ENCODE assay signal across 8 cellular contexts in the genomic region with DNA sequence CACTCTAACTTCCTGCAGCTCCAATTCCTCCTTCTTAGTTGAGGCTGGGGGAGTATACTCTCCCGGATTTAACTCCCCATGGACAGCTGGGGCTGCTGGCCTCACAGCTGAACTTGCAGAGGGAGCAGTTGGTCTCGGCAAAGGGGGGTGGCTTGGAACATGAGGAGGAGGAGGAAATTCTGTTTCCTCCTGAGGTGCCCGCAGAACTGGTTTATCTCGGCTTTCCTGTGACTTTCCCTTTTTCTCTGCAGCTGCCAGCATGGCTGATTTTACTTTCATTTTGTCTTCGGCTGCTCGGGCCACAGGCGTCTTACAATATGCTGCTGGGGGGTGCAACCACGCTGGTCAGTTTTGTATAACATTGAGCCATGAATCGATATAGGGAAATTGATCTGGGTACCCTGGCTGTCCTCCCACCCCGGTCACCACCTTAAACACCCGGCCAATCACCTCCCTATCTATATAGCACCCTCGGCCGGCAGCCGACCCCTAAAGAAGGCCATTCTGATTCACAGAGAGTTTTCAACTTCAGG.
A peak's percentile ranks its signal among the peaks of the same experiment; 100 is the strongest.
DNase-seq lines count a peak whose midpoint lies in the region; ATAC-seq and TF ChIP-seq lines count a peak whose summit lies in the region.

No MANE protein-coding gene starts in this region.

- no peak for TF ChIP-seq POLR2A in testis (IDR thresholded peaks at IDR 0.05)

- H3K27me3 ChIP-seq in testis (no peaks in the 10 kb centered on the region), neural progenitor cell (no peaks in the 10 kb centered on the region)

- no peaks in the 10 kb centered on the region for H3K36me3 ChIP-seq in testis (ENCODE audit: low read depth, missing control alignments)
- no peaks in the 10 kb centered on the region for H3K36me3 ChIP-seq in neural progenitor cell

- H3K9me3 ChIP-seq in testis (no peaks in the 10 kb centered on the region), neural progenitor cell (ENCODE audit: low read depth) (peaks cover 17% of the 10 kb centered on the region)

- intact Hi-C loops in testis (cut with DNase I; ENCODE audit: low total_unique reads), result no loop called here

- no peaks in the 10 kb centered on the region for H3F3A ChIP-seq in neural progenitor cell (ENCODE audit: low read depth)

- peaks cover 41% of the 10 kb centered on the region for H3K4me1 Mint-ChIP-seq in activated T-cell treated with anti-CD3 and anti-CD28 coated beads, Interleukin-2, amount 50 U/mL, for 72 hours (ENCODE audit: low read depth)
- H3K4me1 Mint-ChIP-seq in neural progenitor cell, result no peaks in the 10 kb centered on the region

- H3K4me1 ChIP-seq in testis (peaks cover 20% of the 10 kb centered on the region), neural progenitor cell (no peaks in the 10 kb centered on the region)

- no peak for TF ChIP-seq CTCF in testis (IDR thresholded peaks at IDR 0.05)
- no peak for TF ChIP-seq CTCF in neural progenitor cell (IDR thresholded peaks at IDR 0.05)

- ATAC-seq in activated T-cell treated with anti-CD3 and anti-CD28 coated beads, Interleukin-2, amount 50 U/mL, for 72 hours (replicated peaks in 1 of 2), result peak in 1 of 2 donors; percentile 29
- ATAC-seq in left lobe of liver (peak; percentile 41), HG02678 (IDR thresholded peaks at IDR 0.05; ENCODE audit: unreplicated experiment) (no peak)

- no peak overlapping the region for H3K4me2 ChIP-seq in neural progenitor cell

- H3K79me2 ChIP-seq in neural progenitor cell (ENCODE audit: low read depth), result no peaks in the 10 kb centered on the region

- no peak overlapping the region for H2AFZ ChIP-seq in neural progenitor cell (replicated peaks)

- H3K9ac ChIP-seq in neural progenitor cell, result no peak overlapping the region

- H3K27ac ChIP-seq in testis (peak overlapping the region; percentile 83 to 97), neural progenitor cell (no peak overlapping the region)

- H3K27ac Mint-ChIP-seq in activated T-cell treated with anti-CD3 and anti-CD28 coated beads, Interleukin-2, amount 50 U/mL, for 72 hours, result peak overlapping the region; percentile 81
- no peak overlapping the region for H3K27ac Mint-ChIP-seq in neural progenitor cell

- no peaks in the 10 kb centered on the region for H4K20me1 ChIP-seq in neural progenitor cell (ENCODE audit: low read depth)

- H3K4me3 ChIP-seq in testis, result peak overlapping the region; percentile 52 to 70
- H3K4me3 ChIP-seq in neural progenitor cell, result no peak overlapping the region

- no peaks in the 10 kb centered on the region for H3K27me3 Mint-ChIP-seq in activated T-cell treated with anti-CD3 and anti-CD28 coated beads, Interleukin-2, amount 50 U/mL, for 72 hours (ENCODE audit: low read depth)
- H3K27me3 Mint-ChIP-seq in neural progenitor cell (ENCODE audit: insufficient read depth, low read depth), result peaks cover 3% of the 10 kb centered on the region

- peak; percentile 61 for DNase-seq in GF-D8 (lab: John Stamatoyannopoulos, UW)
- peak; percentile 11 for DNase-seq in NCI-H2029 treated with DMSO at 0.1 percent for 48 hours (lab: John Stamatoyannopoulos, UW)
- peak; percentile 21 to 33 for DNase-seq in activated T-cell treated with anti-CD3 and anti-CD28 coated beads, Interleukin-2, amount 50 U/mL, for 72 hours
- DNase-seq in left lobe of liver (ENCODE audit: low spot score), result peak; percentile 55
- peak; percentile 54 for DNase-seq in testis
- no peak for DNase-seq in RKO (ENCODE audit: low spot score)
- no peak for DNase-seq in neural progenitor cell (ENCODE audit: low spot score)

- no peaks in the 10 kb centered on the region for H3K9me3 Mint-ChIP-seq in activated T-cell treated with anti-CD3 and anti-CD28 coated beads, Interleukin-2, amount 50 U/mL, for 72 hours
- H3K9me3 Mint-ChIP-seq in neural progenitor cell, result peaks cover 53% of the 10 kb centered on the region

- no peaks in the 10 kb centered on the region for H3K36me3 Mint-ChIP-seq in activated T-cell treated with anti-CD3 and anti-CD28 coated beads, Interleukin-2, amount 50 U/mL, for 72 hours (ENCODE audit: insufficient read depth in 2 of 2)
- H3K36me3 Mint-ChIP-seq in neural progenitor cell, result no peaks in the 10 kb centered on the region

- 19 to 25% methylated on average over 13 to 14 of the region's 14 CpGs for WGBS in testis, 2 donors

- peak overlapping the region; percentile 85 to 96 for H3K4me3 Mint-ChIP-seq in activated T-cell treated with anti-CD3 and anti-CD28 coated beads, Interleukin-2, amount 50 U/mL, for 72 hours
- no peak overlapping the region for H3K4me3 Mint-ChIP-seq in neural progenitor cell

Comparison
In these comparisons a context has a peak if more than half of its experiments do, and no peak if none do; other contexts are left out.
1. DNase-seq: peak in GF-D8 (single experiment), NCI-H2029 treated with DMSO at 0.1 percent for 48 hours (single experiment), activated T-cell treated with anti-CD3 and anti-CD28 coated beads, Interleukin-2, amount 50 U/mL, for 72 hours (2 of 2), left lobe of liver (single experiment) and testis (single experiment); none in RKO (single experiment) and neural progenitor cell (single experiment).